Comparison of ENCODE assay signal across 22 cellular contexts in the genomic region with DNA sequence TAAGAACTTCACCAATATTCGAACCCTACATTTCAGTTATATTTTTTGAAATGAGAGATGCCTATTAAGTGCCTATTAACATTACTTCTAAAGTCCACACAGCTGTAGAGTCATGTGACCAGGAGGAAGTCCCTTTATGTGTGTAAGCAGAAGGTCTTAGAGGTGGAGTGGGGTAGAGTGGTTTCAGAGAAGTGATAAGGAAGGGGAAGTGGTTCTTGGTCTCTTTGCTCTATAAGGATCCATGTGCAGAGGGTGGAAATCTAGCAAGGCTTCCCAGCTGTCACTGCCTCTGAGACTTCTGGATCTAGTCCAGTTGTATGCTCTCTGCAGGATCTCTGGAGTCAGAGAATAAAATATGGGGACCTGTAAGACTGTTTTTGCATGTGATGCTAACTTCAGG.
A peak's percentile ranks its signal among the peaks of the same experiment; 100 is the strongest.
DNase-seq lines count a peak whose midpoint lies in the region; ATAC-seq lines count a peak whose summit lies in the region.
"Had no signal": no experiment of that assay in that cellular context is flagged by ENCODE, and none has a peak within 500 bp of the region (broad histone marks: within the 10 kb centered on the region; RNA-seq: fewer than 3 reads in every experiment).

No MANE protein-coding gene starts in this region.

- DNase-seq in NCI-H1694 treated with DMSO at 0.1 percent for 48 hours (lab: John Stamatoyannopoulos, UW), result peak; percentile 15
- DNase-seq in NCI-H1694 (lab: John Stamatoyannopoulos, UW), result no peak
- peak; percentile 31 to 59 for DNase-seq in NCI-H524 (lab: John Stamatoyannopoulos, UW)
- DNase-seq in UCSD-AML1 (lab: John Stamatoyannopoulos, UW; ENCODE audit: unreplicated experiment), result peak; percentile 25
- no peak for DNase-seq in cortex of kidney (lab: John Stamatoyannopoulos, UW)
- no peak for DNase-seq in NCI-H345 (lab: John Stamatoyannopoulos, UW)
- no peak for DNase-seq in SW480 (ENCODE audit: low spot score)
- DNase-seq: activated CD4-positive, alpha-beta T cell treated with anti-CD3 and anti-CD28 coated beads for 4 hours; activated naive CD4-positive, alpha-beta T cell treated with anti-CD3 and anti-CD28 coated beads, Interleukin-2, amount 10 ng/mL, durations not matched to agents 7 days and 5 days; activated T-cell treated with anti-CD3 and anti-CD28 coated beads, Interleukin-2, amount 50 U/mL, for 48 hours; Caco-2; dermis blood vessel endothelial cell; GOT3; mesendoderm; naive thymus-derived CD8-positive, alpha-beta T cell; NCI-H2029 treated with DMSO at 0.1 percent for 48 hours; NCI-H446 treated with DMSO at 0.1 percent for 48 hours; spleen; stimulated activated CD4-positive, alpha-beta T cell treated with anti-CD3 and anti-CD28 coated beads, Interleukin-4, amount 100 ng/mL, for 24 hours; stimulated activated naive CD8-positive, alpha-beta T cell treated with anti-CD3 and anti-CD28 coated beads, Interleukin-15, Interleukin-2, amounts not matched to agents 100 U/mL and 50 U/mL, for 24 hours; thyroid gland had no signal

- ATAC-seq in GM21381 (IDR thresholded peaks at IDR 0.05; ENCODE audit: unreplicated experiment), result no peak
- ATAC-seq: naive thymus-derived CD8-positive, alpha-beta T cell; stimulated activated naive CD8-positive, alpha-beta T cell treated with anti-CD3 and anti-CD28 coated beads, Interleukin-15, Interleukin-2, amounts not matched to agents 100 U/mL and 50 U/mL, for 24 hours had no signal

Comparison
In these comparisons a context has a peak if more than half of its experiments do, and no peak if none do; other contexts are left out.
1. DNase-seq: peak in NCI-H1694 treated with DMSO at 0.1 percent for 48 hours (single experiment), NCI-H524 (2 of 2) and UCSD-AML1 (single experiment); none in NCI-H1694 (single experiment), cortex of kidney (single experiment), NCI-H345 (single experiment) and SW480 (single experiment).